In genomic region chr10:5570979-5571810, GRCh38 we compare ENCODE assay signal across 24 cellular contexts. TPM values are rescaled to one million over a fixed set of nuclear protein-coding genes. Genes with fewer than 3 reads are reported as not detected.
"Had no signal": no experiment of that assay in that cellular context is flagged by ENCODE, and none has a peak within 500 bp of the region (broad histone marks: within the 10 kb centered on the region; RNA-seq: fewer than 3 reads in every experiment).

No MANE protein-coding gene starts in this region.

- H3K4me3 ChIP-seq: ascending aorta had no signal

- H3K27ac Mint-ChIP-seq: activated naive CD4-positive, alpha-beta T cell treated with anti-CD3 and anti-CD28 coated beads, Interleukin-2, amount 50 U/mL, for 24 hours; nephron; T-cell; T-helper 2 cell treated with Interferon-gamma antibody and Interleukin-4, amounts not matched to agents 5 μg/mL and 100 μg/mL, for 36 hours had no signal

- H3K36me3 Mint-ChIP-seq: activated naive CD4-positive, alpha-beta T cell treated with anti-CD3 and anti-CD28 coated beads, Interleukin-2, amount 50 U/mL, for 24 hours; T-cell had no signal

- H3K27me3 ChIP-seq: ascending aorta, brain microvascular endothelial cell, foreskin keratinocyte had no signal

- DNase-seq: activated CD4-positive, CD25-positive, alpha-beta regulatory T cell treated with anti-CD3 and anti-CD28 coated beads, Interleukin-2, amount 50 U/mL, for 72 hours; activated gamma-delta T cell treated with Interleukin-2 at 50 U/mL for 16 hours; activated T-cell treated with anti-CD3 and anti-CD28 coated beads, Interleukin-2, amount 50 U/mL, for 1 hour; brain microvascular endothelial cell; central memory CD4-positive, alpha-beta T cell; effector memory CD4-positive, alpha-beta T cell; foreskin keratinocyte; mesenchymal stem cell; nucleus accumbens; stimulated activated CD4-positive, alpha-beta T cell treated with anti-CD3 and anti-CD28 coated beads, Interleukin-4, amount 100 ng/mL, for 24 hours; stimulated activated naive CD4-positive, alpha-beta T cell treated with Interleukin-2 at 50 U/mL for 16 hours; T-cell; WERI-Rb-1 had no signal

- H3K36me3 ChIP-seq: ascending aorta, brain microvascular endothelial cell, WERI-Rb-1 had no signal

- H3K4me3 Mint-ChIP-seq: activated naive CD4-positive, alpha-beta T cell treated with anti-CD3 and anti-CD28 coated beads, Interleukin-2, amount 50 U/mL, for 24 hours; nephron; T-cell; T-helper 2 cell treated with Interferon-gamma antibody and Interleukin-4, amounts not matched to agents 5 μg/mL and 100 μg/mL, for 36 hours had no signal

- H3K9me3 ChIP-seq: ascending aorta had no signal

- H3K27me3 Mint-ChIP-seq: activated naive CD4-positive, alpha-beta T cell treated with anti-CD3 and anti-CD28 coated beads, Interleukin-2, amount 50 U/mL, for 24 hours; T-cell had no signal

- H3K27ac ChIP-seq: brain microvascular endothelial cell, foreskin keratinocyte, WERI-Rb-1 had no signal

- H3K9me3 Mint-ChIP-seq: activated naive CD4-positive, alpha-beta T cell treated with anti-CD3 and anti-CD28 coated beads, Interleukin-2, amount 50 U/mL, for 24 hours; nephron; T-cell; T-helper 2 cell treated with Interferon-gamma antibody and Interleukin-4, amounts not matched to agents 5 μg/mL and 100 μg/mL, for 36 hours had no signal

- ATAC-seq: foreskin keratinocyte, T-cell had no signal

RNA-seq across cellular contexts. Expression of gene CALML3, which starts 46.4 kb away (rescaled TPM):
- total RNA-seq: ascending aorta, dermis microvascular lymphatic vessel endothelial cell, glomerular endothelial cell, kidney epithelial cell, mononuclear cell, myocyte, subcutaneous adipose tissue, T-cell, ureter had no signal
